Comparison of ENCODE assay signal across 9 cellular contexts in genomic region chr15:92906038-92906437, GRCh38. TPM values are rescaled to one million over a fixed set of nuclear protein-coding genes. Genes with fewer than 3 reads are reported as not detected.
DNase-seq lines count a peak whose midpoint lies in the region; ATAC-seq and TF ChIP-seq lines count a peak whose summit lies in the region.
"Had no signal": no experiment of that assay in that cellular context is flagged by ENCODE, and none has a peak within 500 bp of the region (broad histone marks: within the 10 kb centered on the region; RNA-seq: fewer than 3 reads in every experiment).

No MANE protein-coding gene starts in this region.

- ATAC-seq in lower lobe of right lung, result no peak

- H3K4me1 ChIP-seq in ascending aorta (peaks cover 11 to 52% of the 10 kb centered on the region in 2 donors), lower lobe of right lung (peaks cover 76% of the 10 kb centered on the region), transverse colon (peaks cover 36 to 78% (median 71%) of the 10 kb centered on the region in 4 donors)

- H3K27ac ChIP-seq in ascending aorta, result peak overlapping the region; percentile 96 to 97
- H3K27ac ChIP-seq in lower lobe of right lung, result peak overlapping the region; percentile 96
- peak overlapping the region; percentile 93 to 99 (median 98) for H3K27ac ChIP-seq in transverse colon
- H3K27ac ChIP-seq: C4-2B had no signal

- DNase-seq in activated naive CD4-positive, alpha-beta T cell treated with anti-CD3 and anti-CD28 coated beads, Interleukin-2, amount 10 ng/mL, durations not matched to agents 7 days and 5 days, result no peak
- no peak for DNase-seq in activated naive CD4-positive, alpha-beta T cell treated with Interleukin-2 at 50 U/mL for 16 hours
- DNase-seq in ascending aorta (ENCODE audit: low spot score in 2 of 2), result no peak
- DNase-seq in lower lobe of right lung, result no peak
- DNase-seq in transverse colon, result no peak
- no peak for DNase-seq in HCEC 1CT
- DNase-seq in NCI-H524 treated with DMSO at 0.1 percent for 48 hours (lab: John Stamatoyannopoulos, UW), result no peak
- DNase-seq in NCI-H345 treated with DMSO at 0.1 percent for 48 hours (lab: John Stamatoyannopoulos, UW; ENCODE audit: unreplicated experiment), result no peak

- H3K4me3 ChIP-seq in ascending aorta (peak overlapping the region; percentile 64 to 65), lower lobe of right lung (peak overlapping the region; percentile 66), transverse colon (peak overlapping the region in 1 of 4 donors; percentile 82)

- CTCF ChIA-PET in activated naive CD4-positive, alpha-beta T cell treated with anti-CD3 and anti-CD28 coated beads, Interleukin-2, amount 10 ng/mL, durations not matched to agents 7 days and 5 days (lab: Charles Lee), result interaction anchor here (3.1 to 6.9 kb wide), 3 partner anchors 12 to 97 kb away, joined by 24 to 45 read pairs (median 24); no protein-coding TSS in a partner anchor

- intact Hi-C loops in ascending aorta (cut with DNase I), result no loop called here
- intact Hi-C loops in lower lobe of right lung (cut with DNase I), result no loop called here
- intact Hi-C loops in transverse colon (cut with DNase I; ENCODE audit: low total_unique reads), result no loop called here

- no peaks in the 10 kb centered on the region for H3K9me3 ChIP-seq in ascending aorta
- H3K9me3 ChIP-seq in lower lobe of right lung, result no peaks in the 10 kb centered on the region
- no peaks in the 10 kb centered on the region for H3K9me3 ChIP-seq in transverse colon

- no peak for TF ChIP-seq EP300 in transverse colon (IDR thresholded peaks at IDR 0.05; ENCODE audit: low read depth)

- in situ Hi-C loops in transverse colon (cut with MboI; ENCODE audit: low pct_ligation_motif_present in 1 of 4, low pct_unique_long_range_greater_than_20kb in 1 of 4, low sequenced_read_pairs in 3 of 4), result no loop called here

- H3K36me3 ChIP-seq in ascending aorta (no peaks in the 10 kb centered on the region), lower lobe of right lung (no peaks in the 10 kb centered on the region), transverse colon (peaks cover 0 to 3% (median 0%) of the 10 kb centered on the region in 4 donors)

- TF ChIP-seq CTCF in ascending aorta (IDR thresholded peaks at IDR 0.05), result no peak
- TF ChIP-seq CTCF in lower lobe of right lung (IDR thresholded peaks at IDR 0.05), result no peak
- TF ChIP-seq CTCF in transverse colon (IDR thresholded peaks at IDR 0.05), result no peak

- H3K4me1 Mint-ChIP-seq in activated naive CD4-positive, alpha-beta T cell treated with anti-CD3 and anti-CD28 coated beads, Interleukin-2, amount 10 ng/mL, durations not matched to agents 7 days and 5 days, result peaks cover 67% of the 10 kb centered on the region

- 7 to 8% methylated on average over 3 of the region's 3 CpGs for WGBS in transverse colon (ENCODE audit: low coverage in 1 of 2), 2 donors

- H3K9me3 Mint-ChIP-seq in activated naive CD4-positive, alpha-beta T cell treated with anti-CD3 and anti-CD28 coated beads, Interleukin-2, amount 10 ng/mL, durations not matched to agents 7 days and 5 days, result no peaks in the 10 kb centered on the region

- peak overlapping the region; percentile 100 for H3K27ac Mint-ChIP-seq in activated naive CD4-positive, alpha-beta T cell treated with anti-CD3 and anti-CD28 coated beads, Interleukin-2, amount 10 ng/mL, durations not matched to agents 7 days and 5 days

- peak overlapping the region; percentile 96 for H3K4me3 Mint-ChIP-seq in activated naive CD4-positive, alpha-beta T cell treated with anti-CD3 and anti-CD28 coated beads, Interleukin-2, amount 10 ng/mL, durations not matched to agents 7 days and 5 days

- no peaks in the 10 kb centered on the region for H3K27me3 Mint-ChIP-seq in activated naive CD4-positive, alpha-beta T cell treated with anti-CD3 and anti-CD28 coated beads, Interleukin-2, amount 10 ng/mL, durations not matched to agents 7 days and 5 days

- TF ChIP-seq POLR2A in transverse colon (IDR thresholded peaks at IDR 0.05), result no peak

- H3K36me3 Mint-ChIP-seq in activated naive CD4-positive, alpha-beta T cell treated with anti-CD3 and anti-CD28 coated beads, Interleukin-2, amount 10 ng/mL, durations not matched to agents 7 days and 5 days, result peaks cover 70% of the 10 kb centered on the region

- no peaks in the 10 kb centered on the region for H3K27me3 ChIP-seq in ascending aorta
- no peaks in the 10 kb centered on the region for H3K27me3 ChIP-seq in lower lobe of right lung (ENCODE audit: low read depth)
- H3K27me3 ChIP-seq in transverse colon, result no peaks in the 10 kb centered on the region

RNA-seq across cellular contexts. Expression of gene CHD2, which starts 5.9 kb away (rescaled TPM):
- total RNA-seq in ascending aorta, result 61.2 TPM
- 158 TPM for total RNA-seq in lower lobe of right lung
- total RNA-seq in transverse colon, result 100 to 1,000 TPM in 3 of 4 donors, 10 to 100 TPM in 1; 90.5 to 190 (median 138) TPM
